Comparison of ENCODE assay signal across 19 cellular contexts in the genomic region with DNA sequence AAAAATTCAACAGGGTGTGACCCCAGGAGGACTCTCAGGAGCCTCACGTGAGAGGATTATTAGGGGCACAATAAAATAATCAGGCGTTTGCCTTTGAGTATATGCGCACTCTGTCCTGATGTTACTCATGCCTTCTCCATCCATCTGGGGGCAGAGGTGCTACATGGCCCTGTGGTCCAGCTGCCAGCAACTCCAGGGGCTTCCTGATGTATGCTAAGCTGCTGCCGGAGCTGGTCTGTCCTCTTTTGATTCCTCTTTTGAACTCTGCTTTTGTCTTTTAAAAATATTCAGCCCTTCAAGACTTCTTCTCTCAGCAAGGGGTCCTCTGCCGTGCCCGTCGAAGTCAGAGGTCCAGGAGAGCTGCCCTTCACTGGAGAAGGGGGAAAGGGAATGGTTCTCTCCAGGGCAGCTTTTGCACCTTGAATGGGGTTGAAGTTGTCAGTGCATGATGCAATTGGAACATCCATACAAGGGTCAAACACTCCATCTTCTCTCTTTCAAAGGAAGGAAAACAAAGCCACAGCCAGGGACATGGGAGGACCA.
"Had no signal": no experiment of that assay in that cellular context is flagged by ENCODE, and none has a peak within 500 bp of the region (broad histone marks: within the 10 kb centered on the region; RNA-seq: fewer than 3 reads in every experiment).

No MANE protein-coding gene starts in this region.

- H3K4me3 ChIP-seq: hepatocyte, lower lobe of right lung, skin epidermis, stomach, thoracic aorta, vagina had no signal

- H3K27ac ChIP-seq: brain microvascular endothelial cell, hepatocyte, lower lobe of right lung, parathyroid adenoma, skin epidermis, stomach, thoracic aorta, vagina had no signal

- ATAC-seq: activated T-cell treated with anti-CD3 and anti-CD28 coated beads, Interleukin-2, amount 50 U/mL, for 72 hours; effector memory CD8-positive, alpha-beta T cell; lower lobe of right lung had no signal

- H3K27me3 ChIP-seq: brain microvascular endothelial cell, hepatocyte, stomach, vagina had no signal

- H3K4me1 ChIP-seq: lower lobe of right lung, parathyroid adenoma, stomach, vagina had no signal

- H3K9me3 ChIP-seq: lower lobe of right lung, stomach, thoracic aorta, vagina had no signal

- DNase-seq: activated CD4-positive, alpha-beta T cell treated with anti-CD3 and anti-CD28 coated beads for 1 hour; activated CD4-positive, alpha-beta T cell treated with anti-CD3 and anti-CD28 coated beads, Interleukin-2, amount 50 U/mL, for 48 hours; activated gamma-delta T cell treated with Interleukin-2 at 50 U/mL for 16 hours; activated naive CD8-positive, alpha-beta T cell treated with anti-CD3 and anti-CD28 coated beads for 36 hours; activated T-cell treated with anti-CD3 and anti-CD28 coated beads, Interleukin-2, amount 50 U/mL, for 72 hours; brain microvascular endothelial cell; cerebellar nuclear complex; effector memory CD8-positive, alpha-beta T cell; erythroblast; immature natural killer cell; lower lobe of right lung; midbrain; retina; stomach had no signal

- H3K36me3 ChIP-seq: brain microvascular endothelial cell, lower lobe of right lung, stomach, thoracic aorta, vagina had no signal
